ENCODE assay signal across 21 cellular contexts in genomic region chr1:8539683-8540082, GRCh38.
A peak's percentile ranks its signal among the peaks of the same experiment; 100 is the strongest.
DNase-seq lines count a peak whose midpoint lies in the region; ATAC-seq and TF ChIP-seq lines count a peak whose summit lies in the region.
"Had no signal": no experiment of that assay in that cellular context is flagged by ENCODE, and none has a peak within 500 bp of the region (broad histone marks: within the 10 kb centered on the region; RNA-seq: fewer than 3 reads in every experiment).

No MANE protein-coding gene starts in this region.

- intact Hi-C loops in IMR-90 (cut with micrococcal nuclease), result no loop called here

- peaks cover 4% of the 10 kb centered on the region; the same call in 1 of the 2 replicates for H3K36me3 ChIP-seq in IMR-90 (ENCODE audit: control insufficient read depth, insufficient read depth, low read length)

- H3K79me1 ChIP-seq in IMR-90 (ENCODE audit: low read depth in 1 of 2, low read length in 2 of 2), result peaks cover 31 to 50% of the 10 kb centered on the region in 2 experiments

- H4K91ac ChIP-seq in IMR-90 (ENCODE audit: insufficient read depth, low read depth, low read length), result no peak overlapping the region

- H3K9ac ChIP-seq in IMR-90 (ENCODE audit: low read depth, low read length), result no peak overlapping the region

- H3K4me3 ChIP-seq in IMR-90 (ENCODE audit: insufficient read depth, low read depth, low read length), result no peak overlapping the region
- H3K4me3 ChIP-seq: A549 had no signal

- H2AK5ac ChIP-seq in IMR-90 (ENCODE audit: low read depth, low read length), result peak overlapping the region; percentile 5; the same call in 1 of the 2 replicates

- TF ChIP-seq RAD21 in IMR-90 (IDR thresholded peaks at IDR 0.05; ENCODE audit: low read length), result no peak

- no peak overlapping the region for H3K27ac ChIP-seq in IMR-90 (ENCODE audit: insufficient read depth, low read length)
- H3K27ac ChIP-seq: A549, VCaP had no signal

- no peak overlapping the region for H3K4me3 Mint-ChIP-seq in activated CD4-positive, alpha-beta T cell treated with anti-CD3 and anti-CD28 coated beads, Interleukin-2, amount 10 ng/mL, durations not matched to agents 7 days and 5 days
- no peak overlapping the region for H3K4me3 Mint-ChIP-seq in endothelial cell (ENCODE audit: unreplicated experiment)
- no peak overlapping the region for H3K4me3 Mint-ChIP-seq in stimulated activated naive B cell treated with anti-CD40 and anti-IgM and Interleukin-4, amounts not matched to agents 10 μg/mL and 1 μg/mL and 100 μg/mL, for 72 hours
- H3K4me3 Mint-ChIP-seq: activated CD8-positive, alpha-beta memory T cell treated with anti-CD3 and anti-CD28 coated beads, Interleukin-2, amount 10 ng/mL, durations not matched to agents 7 days and 5 days; effector memory CD8-positive, alpha-beta T cell had no signal

- DNase-seq in activated CD4-positive, alpha-beta T cell treated with anti-CD3 and anti-CD28 coated beads, Interleukin-2, amount 10 ng/mL, durations not matched to agents 7 days and 5 days, result no peak
- DNase-seq in activated CD4-positive, alpha-beta T cell treated with anti-CD3 and anti-CD28 coated beads for 48 hours, result no peak
- no peak for DNase-seq in IMR-90
- DNase-seq in endothelial cell (ENCODE audit: low spot score), result no peak
- no peak for DNase-seq in stimulated activated naive B cell treated with anti-CD40 and anti-IgM and Interleukin-4, amounts not matched to agents 10 μg/mL and 1 μg/mL and 100 μg/mL, for 72 hours
- DNase-seq in HuH-7.5 (ENCODE audit: low spot score), result no peak
- DNase-seq in NCI-H146 (lab: John Stamatoyannopoulos, UW), result no peak
- no peak for DNase-seq in ecto neural progenitor cell (ENCODE audit: low spot score)
- DNase-seq: activated CD8-positive, alpha-beta memory T cell treated with anti-CD3 and anti-CD28 coated beads, Interleukin-2, amount 10 ng/mL, durations not matched to agents 7 days and 5 days; activated naive CD4-positive, alpha-beta T cell; C1 segment of cervical spinal cord; effector memory CD8-positive, alpha-beta T cell; glutamatergic neuron; Kasumi-1; NCI-H748 treated with DMSO at 0.1 percent for 48 hours; nucleus accumbens; PC-3; right cardiac atrium; trophoblast cell had no signal

- peaks cover 5% of the 10 kb centered on the region for H3K9me3 Mint-ChIP-seq in activated CD4-positive, alpha-beta T cell treated with anti-CD3 and anti-CD28 coated beads, Interleukin-2, amount 10 ng/mL, durations not matched to agents 7 days and 5 days
- no peaks in the 10 kb centered on the region for H3K9me3 Mint-ChIP-seq in endothelial cell (ENCODE audit: unreplicated experiment)
- peaks cover 0 to 3% of the 10 kb centered on the region in 2 donors for H3K9me3 Mint-ChIP-seq in stimulated activated naive B cell treated with anti-CD40 and anti-IgM and Interleukin-4, amounts not matched to agents 10 μg/mL and 1 μg/mL and 100 μg/mL, for 72 hours
- H3K9me3 Mint-ChIP-seq: effector memory CD8-positive, alpha-beta T cell had no signal

- BruUV-seq in IMR-90 (replicated peaks; lab: Mats Ljungman, UMichigan), result no TSS peak

- peaks cover 42% of the 10 kb centered on the region for H3K4me1 Mint-ChIP-seq in activated CD4-positive, alpha-beta T cell treated with anti-CD3 and anti-CD28 coated beads, Interleukin-2, amount 10 ng/mL, durations not matched to agents 7 days and 5 days
- peaks cover 2% of the 10 kb centered on the region for H3K4me1 Mint-ChIP-seq in endothelial cell (ENCODE audit: unreplicated experiment)
- peaks cover 18 to 37% of the 10 kb centered on the region in 2 donors for H3K4me1 Mint-ChIP-seq in stimulated activated naive B cell treated with anti-CD40 and anti-IgM and Interleukin-4, amounts not matched to agents 10 μg/mL and 1 μg/mL and 100 μg/mL, for 72 hours

- POLR2A ChIA-PET in activated CD4-positive, alpha-beta T cell treated with anti-CD3 and anti-CD28 coated beads, Interleukin-2, amount 10 ng/mL, durations not matched to agents 7 days and 5 days (lab: Charles Lee), result no interaction called here
- POLR2A ChIA-PET in IMR-90 (lab: Charles Lee; ENCODE audit: unreplicated experiment), result no interaction called here

- no peaks in the 10 kb centered on the region for H3K27me3 Mint-ChIP-seq in activated CD4-positive, alpha-beta T cell treated with anti-CD3 and anti-CD28 coated beads, Interleukin-2, amount 10 ng/mL, durations not matched to agents 7 days and 5 days
- H3K27me3 Mint-ChIP-seq in endothelial cell (ENCODE audit: unreplicated experiment), result peaks cover 4% of the 10 kb centered on the region
- H3K27me3 Mint-ChIP-seq in stimulated activated naive B cell treated with anti-CD40 and anti-IgM and Interleukin-4, amounts not matched to agents 10 μg/mL and 1 μg/mL and 100 μg/mL, for 72 hours, result no peaks in the 10 kb centered on the region
- H3K27me3 Mint-ChIP-seq: activated CD8-positive, alpha-beta memory T cell treated with anti-CD3 and anti-CD28 coated beads, Interleukin-2, amount 10 ng/mL, durations not matched to agents 7 days and 5 days; effector memory CD8-positive, alpha-beta T cell had no signal

- no peak overlapping the region for H3K56ac ChIP-seq in IMR-90 (ENCODE audit: extremely low read depth, insufficient read depth, low read length)

- WGBS in IMR-90 (ENCODE audit: extremely low coverage in 2 of 2, insufficient read length in 1 of 2), 2 experiments, result 100% methylated on average over 2 of the region's 4 CpGs; no CpG with 5 or more reads in 1 of the 2 experiments

- TF ChIP-seq POLR2A in IMR-90 (IDR thresholded peaks at IDR 0.05; ENCODE audit: low read depth, low read length), result no peak

- H2BK15ac ChIP-seq in IMR-90 (ENCODE audit: low read depth, low read length), result no peak overlapping the region

- no peak for ATAC-seq in IMR-90 (ENCODE audit: low read depth)
- ATAC-seq in stimulated activated naive B cell treated with anti-CD40 and anti-IgM and Interleukin-4, amounts not matched to agents 10 μg/mL and 1 μg/mL and 100 μg/mL, for 72 hours (replicated peaks), result peak; percentile 67 to 75
- ATAC-seq: A549; effector memory CD8-positive, alpha-beta T cell; right cardiac atrium had no signal

- H2AK9ac ChIP-seq in IMR-90 (replicated peaks; ENCODE audit: low read depth, low read length, poor library complexity), result no peak overlapping the region

- no peaks in the 10 kb centered on the region for H3K27me3 ChIP-seq in IMR-90 (ENCODE audit: control insufficient read depth, insufficient read depth, low read length)

- peak overlapping the region; percentile 41 for H3K27ac Mint-ChIP-seq in activated CD4-positive, alpha-beta T cell treated with anti-CD3 and anti-CD28 coated beads, Interleukin-2, amount 10 ng/mL, durations not matched to agents 7 days and 5 days
- peak overlapping the region; percentile 36 for H3K27ac Mint-ChIP-seq in endothelial cell (ENCODE audit: unreplicated experiment)
- H3K27ac Mint-ChIP-seq in stimulated activated naive B cell treated with anti-CD40 and anti-IgM and Interleukin-4, amounts not matched to agents 10 μg/mL and 1 μg/mL and 100 μg/mL, for 72 hours, result peak overlapping the region; percentile 67
- H3K27ac Mint-ChIP-seq: effector memory CD8-positive, alpha-beta T cell had no signal

- H3K4ac ChIP-seq in IMR-90 (ENCODE audit: low read depth, low read length), result no peak overlapping the region; the same call in 1 of the 2 replicates

- H4K8ac ChIP-seq in IMR-90 (ENCODE audit: low read depth in 2 of 2, low read length in 2 of 2), result no peak overlapping the region; a peak in 1 of 4 replicates

- no peak overlapping the region for H4K5ac ChIP-seq in IMR-90 (ENCODE audit: low read depth, low read length)

- H3K9me3 ChIP-seq in IMR-90 (ENCODE audit: control insufficient read depth, insufficient read depth, low read length), result no peaks in the 10 kb centered on the region

- H3K14ac ChIP-seq in IMR-90 (replicated peaks; ENCODE audit: low read depth, low read length), result no peak overlapping the region

- TF ChIP-seq CTCF in IMR-90 (conservative IDR thresholded peaks at IDR 0.05; ENCODE audit: low read depth, low read length) (no peak), endothelial cell (IDR thresholded peaks at IDR 0.05; ENCODE audit: unreplicated experiment) (no peak)

- peaks cover 11% of the 10 kb centered on the region for H3K9me1 ChIP-seq in IMR-90 (ENCODE audit: insufficient read depth, low read length)

- H3K4me2 ChIP-seq in IMR-90 (ENCODE audit: low read depth, low read length), result no peak overlapping the region
- H3K4me2 ChIP-seq: A549 had no signal

- CTCF ChIA-PET in activated CD4-positive, alpha-beta T cell treated with anti-CD3 and anti-CD28 coated beads, Interleukin-2, amount 10 ng/mL, durations not matched to agents 7 days and 5 days (lab: Charles Lee), result interaction anchor here (0.6 to 1.7 kb wide), 3 partner anchors 14 to 604 kb away, joined by 3 to 5 read pairs (median 4); no protein-coding TSS in a partner anchor
- CTCF ChIA-PET in IMR-90 (lab: Yijun Ruan, JAX), result interaction anchor here (0.6 kb wide), 1 partner anchor 948 kb away, joined by 4 read pairs; no protein-coding TSS in a partner anchor

- in situ Hi-C loops in IMR-90 (cut with MboI; ENCODE audit: low sequenced_read_pairs), result no loop called here

- H3K18ac ChIP-seq in IMR-90 (ENCODE audit: low read depth, low read length), result no peak overlapping the region

- peaks cover 18% of the 10 kb centered on the region for H3K4me1 ChIP-seq in IMR-90 (ENCODE audit: control insufficient read depth, insufficient read depth, low read length)

- H4K20me1 ChIP-seq in IMR-90 (ENCODE audit: insufficient read depth, low read length), result 0 out of 2 replicates have a peak, but pooled peaks cover 7% of the 10 kb centered on the region

- dilution Hi-C loops in IMR-90 (cut with HindIII; ENCODE audit: low sequenced_read_pairs, unreplicated experiment), result no loop called here

- H3K36me3 Mint-ChIP-seq in activated CD4-positive, alpha-beta T cell treated with anti-CD3 and anti-CD28 coated beads, Interleukin-2, amount 10 ng/mL, durations not matched to agents 7 days and 5 days (ENCODE audit: low read depth), result peaks cover 30% of the 10 kb centered on the region
- H3K36me3 Mint-ChIP-seq in endothelial cell (ENCODE audit: low read depth, unreplicated experiment), result peaks cover 9% of the 10 kb centered on the region
- peaks cover 25 to 38% of the 10 kb centered on the region in 2 donors for H3K36me3 Mint-ChIP-seq in stimulated activated naive B cell treated with anti-CD40 and anti-IgM and Interleukin-4, amounts not matched to agents 10 μg/mL and 1 μg/mL and 100 μg/mL, for 72 hours

- no peak overlapping the region for H2BK20ac ChIP-seq in IMR-90 (ENCODE audit: low read depth, low read length)

- H2BK5ac ChIP-seq in IMR-90 (ENCODE audit: low read depth, low read length, poor library complexity, severe bottlenecking), result no peak overlapping the region

- H2AFZ ChIP-seq in IMR-90 (replicated peaks; ENCODE audit: low read length, poor library complexity), result no peak overlapping the region

- H2BK120ac ChIP-seq in IMR-90 (ENCODE audit: low read depth, low read length), result no peak overlapping the region

- no peak overlapping the region for H3K23ac ChIP-seq in IMR-90 (ENCODE audit: low read depth, low read length)

TF ChIP-seq in IMR-90, 13 proteins besides CTCF, POLR2A, EP300 and RAD21 (continues in another document):
- TF ChIP-seq CEBPB (IDR thresholded peaks at IDR 0.05; ENCODE audit: low read depth, low read length) (no peak), MAZ (IDR thresholded peaks at IDR 0.05; ENCODE audit: borderline replicate concordance, low read depth, low read length) (no peak), CHD1 (IDR thresholded peaks at IDR 0.05; ENCODE audit: low read depth, low read length) (no peak), MAFK (IDR thresholded peaks at IDR 0.05; ENCODE audit: low read depth, low read length) (no peak), RFX5 (IDR thresholded peaks at IDR 0.05; ENCODE audit: low read depth, low read length) (no peak)
